ENCODE assay signal across 8 cellular contexts in the genomic region with DNA sequence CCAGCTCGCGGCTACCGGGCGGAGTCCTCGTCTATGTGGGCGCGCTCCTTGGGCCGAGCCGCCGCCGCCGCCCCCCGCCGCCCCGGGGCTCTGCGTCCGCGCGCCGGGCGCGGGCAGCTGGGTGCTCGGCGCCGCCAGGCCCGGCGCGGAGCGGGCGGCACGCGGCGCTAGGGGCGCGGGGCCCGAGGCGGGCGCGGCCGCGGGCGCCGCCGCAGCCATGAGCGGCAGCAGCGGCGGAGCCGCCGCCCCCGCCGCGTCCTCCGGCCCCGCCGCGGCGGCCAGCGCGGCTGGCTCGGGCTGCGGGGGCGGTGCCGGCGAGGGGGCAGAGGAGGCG. TPM values are rescaled to one million over a fixed set of nuclear protein-coding genes. Genes with fewer than 3 reads are reported as not detected.
DNase-seq lines count a peak whose midpoint lies in the region; ATAC-seq and TF ChIP-seq lines count a peak whose summit lies in the region.

No MANE protein-coding gene starts in this region.

- H3K4me3 ChIP-seq in A673 (ENCODE audit: low read depth, low read length, poor library complexity, severe bottlenecking), result peak overlapping the region; percentile 96
- peak overlapping the region; percentile 91 for H3K4me3 ChIP-seq in HUES64 (ENCODE audit: low read length)
- H3K4me3 ChIP-seq in fibroblast of mammary gland (ENCODE audit: control insufficient read depth, low read depth, low read length), result peak overlapping the region; percentile 95

- peaks cover 25% of the 10 kb centered on the region for H3K4me1 ChIP-seq in A673 (ENCODE audit: insufficient read depth, low read length, poor library complexity, severe bottlenecking)
- peaks cover 45% of the 10 kb centered on the region for H3K4me1 ChIP-seq in HUES64 (ENCODE audit: insufficient read depth, low read length)

- no TSS peak for BruUV-seq in A673 (replicated peaks; lab: Mats Ljungman, UMichigan)

- no peaks in the 10 kb centered on the region for H3K9me3 ChIP-seq in A673 (ENCODE audit: low read depth, low read length, poor library complexity, severe bottlenecking)
- H3K9me3 ChIP-seq in HUES64 (ENCODE audit: insufficient read depth, low read depth, low read length), result no peaks in the 10 kb centered on the region

- ATAC-seq in GM21367 (IDR thresholded peaks at IDR 0.05; ENCODE audit: unreplicated experiment), result peak; percentile 4

- CTCF ChIA-PET in A673 (lab: Charles Lee), result no interaction called here

- H3K36me3 ChIP-seq in A673 (ENCODE audit: insufficient read depth, low read length, poor library complexity, severe bottlenecking) (no peaks in the 10 kb centered on the region), HUES64 (ENCODE audit: insufficient read depth, low read length) (no peaks in the 10 kb centered on the region)

- no peak for DNase-seq in A673 (ENCODE audit: low spot score)
- DNase-seq in fibroblast of mammary gland (ENCODE audit: low read depth), result no peak
- DNase-seq in stromal cell of bone marrow (ENCODE audit: low read depth), result peak; percentile 17
- DNase-seq in NCI-H2081 (lab: John Stamatoyannopoulos, UW), result no peak
- DNase-seq in NCI-H446 (lab: John Stamatoyannopoulos, UW), result no peak
- no peak for DNase-seq in stimulated activated CD4-positive, alpha-beta T cell treated with anti-CD3 and anti-CD28 coated beads, Interleukin-4, amount 100 ng/mL, for 4 hours

- under 1% methylated on average over 65 of the region's 65 CpGs for WGBS in HUES64

- intact Hi-C loops in A673 (cut with micrococcal nuclease; ENCODE audit: unreplicated experiment), result loop anchor here (5.0 kb wide), 1 partner anchor 124 kb away; no protein-coding TSS in a partner anchor

- peak overlapping the region; percentile 93 for H3K9ac ChIP-seq in HUES64 (ENCODE audit: low read depth, low read length)

- H3K27me3 ChIP-seq in A673 (replicated peaks; ENCODE audit: insufficient read depth, low read depth, low read length, poor library complexity), result no peaks in the 10 kb centered on the region
- H3K27me3 ChIP-seq in HUES64 (ENCODE audit: insufficient read depth, low read length), result 0 out of 2 replicates have a peak, but pooled peaks cover 2% of the 10 kb centered on the region

- TF ChIP-seq CTCF in A673 (conservative IDR thresholded peaks at IDR 0.05; ENCODE audit: low read depth, low read length) (no peak), fibroblast of mammary gland (conservative IDR thresholded peaks at IDR 0.05; ENCODE audit: control insufficient read depth, insufficient read depth, low read depth, low read length) (no peak)

- POLR2A ChIA-PET in A673 (lab: Charles Lee; ENCODE audit: low non-redundant PET), result no interaction called here

- H3K27ac ChIP-seq in A673 (ENCODE audit: low read depth, low read length, poor library complexity, severe bottlenecking), result peak overlapping the region; percentile 78
- H3K27ac ChIP-seq in HUES64 (ENCODE audit: low read depth, low read length), result peak overlapping the region; percentile 93; the same call in 1 of the 2 replicates

RNA-seq across cellular contexts. Expression of gene TRIO, which starts 0.3 kb away (rescaled TPM):
- 99.8 and 105 TPM in 2 replicates for total RNA-seq in A673 (2021)
- polyA plus RNA-seq in HUES64 (2013, experiment 1 of 2), result 24.8 TPM
- 25.6 TPM for polyA plus RNA-seq in HUES64 (2013, experiment 2 of 2)
